Comparison of ENCODE assay signal across 1 cellular context in genomic region chr17:49438439-49438861, GRCh38.
TF ChIP-seq lines count a peak whose summit lies in the region.

No MANE protein-coding gene starts in this region.

TF ChIP-seq in GM23338, 12 proteins besides CTCF, POLR2A, EP300 and RAD21 (continued from another document):
- TF ChIP-seq ZNF462 (CRISPR knock-in tag; IDR thresholded peaks at IDR 0.05) (no peak), ETS1 (IDR thresholded peaks at IDR 0.05) (no peak), POLR2AphosphoS5 (IDR thresholded peaks at IDR 0.05; ENCODE audit: low read depth) (no peak), EZH2 (IDR thresholded peaks at IDR 0.05; ENCODE audit: low read depth, unreplicated experiment) (no peak), ZNF114 (CRISPR knock-in tag; IDR thresholded peaks at IDR 0.05) (no peak), JUNB (IDR thresholded peaks at IDR 0.05; ENCODE audit: unreplicated experiment) (no peak), STAT1 (IDR thresholded peaks at IDR 0.05; ENCODE audit: unreplicated experiment) (no peak), EZH2phosphoT487 (IDR thresholded peaks at IDR 0.05; ENCODE audit: unreplicated experiment) (no peak), NANOG (IDR thresholded peaks at IDR 0.05; ENCODE audit: borderline replicate concordance) (no peak), REST (IDR thresholded peaks at IDR 0.05; ENCODE audit: unreplicated experiment) (no peak), CREB1 (CRISPR knock-in tag; IDR thresholded peaks at IDR 0.05; ENCODE audit: low read depth) (no peak)
